ENCODE assay signal across 9 cellular contexts in the genomic region with DNA sequence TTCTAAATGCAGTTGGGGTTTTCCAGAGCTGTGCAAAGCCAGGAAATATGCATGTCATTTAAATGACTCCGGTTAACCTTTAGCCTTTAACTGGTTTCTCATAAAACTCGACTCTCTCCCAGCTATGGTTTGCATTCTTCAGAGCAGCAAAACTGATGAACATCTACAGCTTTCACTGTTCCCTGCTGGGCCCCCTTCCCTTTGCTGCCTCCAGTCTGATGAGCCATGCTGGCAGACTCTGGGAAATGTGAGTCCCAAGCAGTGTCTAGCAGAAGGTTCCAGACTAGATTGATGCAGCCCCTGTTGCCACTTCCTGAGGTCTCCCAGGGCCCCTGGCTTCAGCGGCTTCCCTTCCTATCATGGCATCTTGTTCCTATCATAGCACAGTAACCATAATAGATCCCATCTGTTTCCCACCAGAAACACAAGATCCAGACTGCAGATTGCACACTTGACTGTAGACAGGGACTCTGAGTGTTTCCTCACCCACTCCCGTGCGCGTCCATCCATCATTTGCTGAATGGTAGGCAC.
DNase-seq lines count a peak whose midpoint lies in the region; ATAC-seq, FAIRE-seq and TF ChIP-seq lines count a peak whose summit lies in the region.
"Had no signal": no experiment of that assay in that cellular context is flagged by ENCODE, and none has a peak within 500 bp of the region (broad histone marks: within the 10 kb centered on the region; RNA-seq: fewer than 3 reads in every experiment).

No MANE protein-coding gene starts in this region.

- H3K27me3 ChIP-seq in GM23338 (ENCODE audit: insufficient read depth), result no peaks in the 10 kb centered on the region

- TF ChIP-seq CTCF in AG09319 (IDR thresholded peaks at IDR 0.05; ENCODE audit: low read depth, low read length) (no peak), GM23338 (conservative IDR thresholded peaks at IDR 0.05; ENCODE audit: low read depth in 2 of 2) (no peak)

- H3K9me3 ChIP-seq in mesodermal cell (ENCODE audit: control insufficient read depth, low read length), result no peaks in the 10 kb centered on the region

- H3K4me1 ChIP-seq in mesodermal cell (ENCODE audit: control insufficient read depth, insufficient read depth, low read length, poor library complexity, severe bottlenecking), result peaks cover 50% of the 10 kb centered on the region
- H3K4me1 ChIP-seq in GM23338 (ENCODE audit: insufficient read depth), result peaks cover 3% of the 10 kb centered on the region; the same call in 1 of the 2 replicates

- H3K9me3 Mint-ChIP-seq in activated naive CD8-positive, alpha-beta T cell treated with anti-CD3 and anti-CD28 coated beads for 36 hours, result no peaks in the 10 kb centered on the region
- H3K9me3 Mint-ChIP-seq in GM23338, result no peaks in the 10 kb centered on the region

- no peaks in the 10 kb centered on the region for H3K27me3 Mint-ChIP-seq in activated naive CD8-positive, alpha-beta T cell treated with anti-CD3 and anti-CD28 coated beads for 36 hours
- peaks cover 2% of the 10 kb centered on the region for H3K27me3 Mint-ChIP-seq in GM23338 (ENCODE audit: insufficient read depth, low read depth, poor library complexity)

- no peaks in the 10 kb centered on the region for H3F3A ChIP-seq in GM23338 (replicated peaks; ENCODE audit: low read depth)

- FAIRE-seq in H54 (lab: Jason Lieb, UNC), result no peak

- no peak for ATAC-seq in GM23338
- no peak for ATAC-seq in HG02571 (IDR thresholded peaks at IDR 0.05; ENCODE audit: unreplicated experiment)

- H4K20me1 ChIP-seq in GM23338 (replicated peaks; ENCODE audit: insufficient read depth), result no peaks in the 10 kb centered on the region

- H3K4me3 Mint-ChIP-seq in activated naive CD8-positive, alpha-beta T cell treated with anti-CD3 and anti-CD28 coated beads for 36 hours, result peak overlapping the region; percentile 49
- no peak overlapping the region for H3K4me3 Mint-ChIP-seq in GM23338

- H3K27ac ChIP-seq in mesodermal cell (ENCODE audit: low read depth, low read length, severe bottlenecking), result peak overlapping the region; percentile 94
- H3K27ac ChIP-seq in GM23338 (ENCODE audit: low read depth), result no peak overlapping the region

- peaks cover 3% of the 10 kb centered on the region for H3K36me3 ChIP-seq in mesodermal cell (ENCODE audit: control insufficient read depth, insufficient read depth, low read length)
- H3K36me3 ChIP-seq in GM23338 (ENCODE audit: insufficient read depth), result no peaks in the 10 kb centered on the region

- no peaks in the 10 kb centered on the region for H3K9me2 ChIP-seq in GM23338 (ENCODE audit: insufficient read depth)

- WGBS in mesodermal cell (ENCODE audit: insufficient coverage in 2 of 2), 2 experiments, result 81 to 85% methylated on average over 5 to 6 of the region's 6 CpGs

- no peak overlapping the region for H3K4me3 ChIP-seq in mesodermal cell (ENCODE audit: extremely low read depth, insufficient read depth, low read length, poor library complexity, severe bottlenecking)
- no peak overlapping the region for H3K4me3 ChIP-seq in GM23338

- H3K27ac Mint-ChIP-seq in activated naive CD8-positive, alpha-beta T cell treated with anti-CD3 and anti-CD28 coated beads for 36 hours, result peak overlapping the region; percentile 86
- no peak overlapping the region for H3K27ac Mint-ChIP-seq in GM23338

- H3K36me3 Mint-ChIP-seq in activated naive CD8-positive, alpha-beta T cell treated with anti-CD3 and anti-CD28 coated beads for 36 hours, result peaks cover 14% of the 10 kb centered on the region
- H3K36me3 Mint-ChIP-seq in GM23338 (ENCODE audit: low read depth), result peaks cover 3% of the 10 kb centered on the region; the same call in 1 of the 3 replicates

- peaks cover 66% of the 10 kb centered on the region for H3K4me1 Mint-ChIP-seq in activated naive CD8-positive, alpha-beta T cell treated with anti-CD3 and anti-CD28 coated beads for 36 hours
- H3K4me1 Mint-ChIP-seq in GM23338, result peaks cover 10% of the 10 kb centered on the region

- TF ChIP-seq POLR2A in H54 (IDR thresholded peaks at IDR 0.05; ENCODE audit: low read depth, low read length), result no peak

- DNase-seq in AG09319 (ENCODE audit: extremely low read depth, low read depth) (peak; percentile 57), H54 (ENCODE audit: insufficient read length, low spot score) (peak; percentile 62), GM23338 (ENCODE audit: low spot score) (no peak), ureter (ENCODE audit: low spot score) (no peak), NCI-H146 (lab: John Stamatoyannopoulos, UW) (no peak)
- DNase-seq in activated naive CD8-positive, alpha-beta T cell treated with anti-CD3 and anti-CD28 coated beads for 36 hours, result no peak
- DNase-seq: stimulated activated naive CD4-positive, alpha-beta T cell had no signal

- no peak overlapping the region for H3K4me2 ChIP-seq in GM23338

- H2AFZ ChIP-seq in GM23338, result no peak overlapping the region

- no peaks in the 10 kb centered on the region for H3K79me2 ChIP-seq in GM23338 (replicated peaks; ENCODE audit: insufficient read depth)

TF ChIP-seq in GM23338, 12 proteins besides CTCF, POLR2A, EP300 and RAD21:
- TF ChIP-seq, protein P1, sequence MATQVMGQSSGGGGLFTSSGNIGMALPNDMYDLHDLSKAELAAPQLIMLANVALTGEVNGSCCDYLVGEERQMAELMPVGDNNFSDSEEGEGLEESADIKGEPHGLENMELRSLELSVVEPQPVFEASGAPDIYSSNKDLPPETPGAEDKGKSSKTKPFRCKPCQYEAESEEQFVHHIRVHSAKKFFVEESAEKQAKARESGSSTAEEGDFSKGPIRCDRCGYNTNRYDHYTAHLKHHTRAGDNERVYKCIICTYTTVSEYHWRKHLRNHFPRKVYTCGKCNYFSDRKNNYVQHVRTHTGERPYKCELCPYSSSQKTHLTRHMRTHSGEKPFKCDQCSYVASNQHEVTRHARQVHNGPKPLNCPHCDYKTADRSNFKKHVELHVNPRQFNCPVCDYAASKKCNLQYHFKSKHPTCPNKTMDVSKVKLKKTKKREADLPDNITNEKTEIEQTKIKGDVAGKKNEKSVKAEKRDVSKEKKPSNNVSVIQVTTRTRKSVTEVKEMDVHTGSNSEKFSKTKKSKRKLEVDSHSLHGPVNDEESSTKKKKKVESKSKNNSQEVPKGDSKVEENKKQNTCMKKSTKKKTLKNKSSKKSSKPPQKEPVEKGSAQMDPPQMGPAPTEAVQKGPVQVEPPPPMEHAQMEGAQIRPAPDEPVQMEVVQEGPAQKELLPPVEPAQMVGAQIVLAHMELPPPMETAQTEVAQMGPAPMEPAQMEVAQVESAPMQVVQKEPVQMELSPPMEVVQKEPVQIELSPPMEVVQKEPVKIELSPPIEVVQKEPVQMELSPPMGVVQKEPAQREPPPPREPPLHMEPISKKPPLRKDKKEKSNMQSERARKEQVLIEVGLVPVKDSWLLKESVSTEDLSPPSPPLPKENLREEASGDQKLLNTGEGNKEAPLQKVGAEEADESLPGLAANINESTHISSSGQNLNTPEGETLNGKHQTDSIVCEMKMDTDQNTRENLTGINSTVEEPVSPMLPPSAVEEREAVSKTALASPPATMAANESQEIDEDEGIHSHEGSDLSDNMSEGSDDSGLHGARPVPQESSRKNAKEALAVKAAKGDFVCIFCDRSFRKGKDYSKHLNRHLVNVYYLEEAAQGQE (IDR thresholded peaks at IDR 0.05; ENCODE audit: unreplicated experiment), result no peak
- no peak for TF ChIP-seq ZNF331 (CRISPR knock-in tag; IDR thresholded peaks at IDR 0.05; ENCODE audit: low read depth)

Comparison
In these comparisons a context has a peak if more than half of its experiments do, and no peak if none do; other contexts are left out.
1. DNase-seq: peak in AG09319 (single experiment) and H54 (single experiment); none in activated naive CD8-positive, alpha-beta T cell treated with anti-CD3 and anti-CD28 coated beads for 36 hours (single experiment), GM23338 (single experiment), ureter (single experiment) and NCI-H146 (single experiment).